15 cellular contexts compared by ENCODE assay signal in genomic region chr9:73162987-73163763, GRCh38. TPM values are rescaled to one million over a fixed set of nuclear protein-coding genes. Genes with fewer than 3 reads are reported as not detected.
DNase-seq lines count a peak whose midpoint lies in the region; ATAC-seq and TF ChIP-seq lines count a peak whose summit lies in the region.
"Had no signal": no experiment of that assay in that cellular context is flagged by ENCODE, and none has a peak within 500 bp of the region (broad histone marks: within the 10 kb centered on the region; RNA-seq: fewer than 3 reads in every experiment).

No MANE protein-coding gene starts in this region.

- CTCF ChIA-PET in BJ (lab: Yijun Ruan, JAX) (interaction anchor here (0.7 to 1.1 kb wide), 3 partner anchors 13 to 19 kb away, joined by 3 read pairs; no protein-coding TSS in a partner anchor), T-cell (lab: Charles Lee) (interaction anchor here (1.0 to 1.3 kb wide), 5 partner anchors 18 to 56 kb away, joined by 3 to 8 read pairs (median 4); no protein-coding TSS in a partner anchor)

- H3K9ac ChIP-seq in GM23248, result no peak overlapping the region

- no peaks in the 10 kb centered on the region for H3K9me3 ChIP-seq in GM23248 (ENCODE audit: low read depth)
- H3K9me3 ChIP-seq: left lung, testis had no signal

- no peaks in the 10 kb centered on the region for H3K9me3 Mint-ChIP-seq in T-cell
- H3K9me3 Mint-ChIP-seq: T-helper 1 cell treated with Interleukin-12 subunit alpha and Interleukin-12 subunit beta and Interleukin-4 antibody, amounts not matched to agents 30 μg/mL and 1 μg/mL, for 36 hours had no signal

- H3K4me3 Mint-ChIP-seq in T-cell, result no peak overlapping the region
- H3K4me3 Mint-ChIP-seq: T-helper 1 cell treated with Interleukin-12 subunit alpha and Interleukin-12 subunit beta and Interleukin-4 antibody, amounts not matched to agents 30 μg/mL and 1 μg/mL, for 36 hours had no signal

- 0 out of 2 replicates have a peak overlapping the region, but pooled peaks have one; percentile 12 for H3K27ac ChIP-seq in GM23248
- H3K27ac ChIP-seq: C4-2B, left lung, testis had no signal

- peak in 2 of 4 experiments; percentile 43 to 50 for ATAC-seq in T-cell (replicated peaks in 1 of 4)
- no peak for ATAC-seq in GM21447 (IDR thresholded peaks at IDR 0.05; ENCODE audit: unreplicated experiment)
- ATAC-seq in GM21515 (IDR thresholded peaks at IDR 0.05; ENCODE audit: unreplicated experiment), result no peak
- no peak for ATAC-seq in sciatic nerve
- ATAC-seq: left lung had no signal

- H3K4me3 ChIP-seq in BJ (ENCODE audit: low read depth, low read length) (no peak overlapping the region), GM23248 (no peak overlapping the region), fibroblast of the aortic adventitia (ENCODE audit: low read depth, low read length) (no peak overlapping the region)
- H3K4me3 ChIP-seq: left lung, testis had no signal

- H4K20me1 ChIP-seq in GM23248 (ENCODE audit: insufficient read depth), result peaks cover 23% of the 10 kb centered on the region

- WGBS in GM23248 (ENCODE audit: low coverage in 1 of 2, low lambda C conversion rate in 2 of 2, missing lambda C conversion rate in 2 of 2), 2 experiments, result 80 to 82% methylated on average over 6 of the region's 6 CpGs

- H3K36me3 Mint-ChIP-seq in T-cell, result peaks cover 74% of the 10 kb centered on the region

- intact Hi-C loops in sciatic nerve (cut with DNase I), result no loop called here

- no peaks in the 10 kb centered on the region for H3K9me2 ChIP-seq in GM23248 (ENCODE audit: insufficient read depth)

- TF ChIP-seq CTCF in BJ (IDR thresholded peaks at IDR 0.05; ENCODE audit: insufficient read depth, low read depth, low read length) (0 out of 2 replicates have a peak, but pooled peaks have one; percentile 11), fibroblast of the aortic adventitia (IDR thresholded peaks at IDR 0.05; ENCODE audit: insufficient read depth, low read length) (peak; percentile 8)

- peaks cover 92% of the 10 kb centered on the region for H3F3A ChIP-seq in GM23248 (ENCODE audit: insufficient read depth)

- in situ Hi-C loops in GM23248 (cut with MboI), result loop anchor here (5.0 kb wide), 1 partner anchor 56 kb away; no protein-coding TSS in a partner anchor

- DNase-seq in BJ (ENCODE audit: low read depth) (no peak), GM23248 (peak; percentile 39), T-cell (no peak), fibroblast of the aortic adventitia (ENCODE audit: low read depth) (no peak), cortex of kidney (lab: John Stamatoyannopoulos, UW) (no peak), sciatic nerve (ENCODE audit: low spot score) (no peak)
- DNase-seq: central memory CD4-positive, alpha-beta T cell; left lung; MV-4-11; NK-92 treated with Interleukin-12 subunit alpha and Interleukin-12 subunit beta, amount 100 ng/mL, for 24 hours; testis had no signal

- H3K36me3 ChIP-seq in BJ (ENCODE audit: control insufficient read depth, insufficient read depth, low read length), result peaks cover 36% of the 10 kb centered on the region
- peaks cover 100% of the 10 kb centered on the region for H3K36me3 ChIP-seq in GM23248 (ENCODE audit: low read depth)

- peaks cover 4% of the 10 kb centered on the region; the same call in 1 of the 2 replicates for H3K4me1 ChIP-seq in GM23248 (ENCODE audit: insufficient read depth)
- H3K4me1 ChIP-seq: testis had no signal

- H3K4me1 Mint-ChIP-seq in T-cell, result peaks cover 39 to 59% (median 56%) of the 10 kb centered on the region in 3 donors

- H3K79me2 ChIP-seq in GM23248 (ENCODE audit: insufficient read depth), result peaks cover 84% of the 10 kb centered on the region

- H3K27ac Mint-ChIP-seq in T-cell, result peak overlapping the region; percentile 80 to 83
- H3K27ac Mint-ChIP-seq: T-helper 1 cell treated with Interleukin-12 subunit alpha and Interleukin-12 subunit beta and Interleukin-4 antibody, amounts not matched to agents 30 μg/mL and 1 μg/mL, for 36 hours had no signal

- H3K27me3 Mint-ChIP-seq in T-cell, result no peaks in the 10 kb centered on the region

- H3K4me2 ChIP-seq in GM23248 (ENCODE audit: unreplicated experiment), result no peak overlapping the region

- no peaks in the 10 kb centered on the region for H3K27me3 ChIP-seq in BJ (ENCODE audit: control insufficient read depth, insufficient read depth, low read length)
- no peaks in the 10 kb centered on the region for H3K27me3 ChIP-seq in GM23248 (replicated peaks; ENCODE audit: insufficient read depth)
- H3K27me3 ChIP-seq: left lung, testis had no signal

- no peak overlapping the region for H2AFZ ChIP-seq in GM23248

- POLR2A ChIA-PET in BJ (lab: Charles Lee), result interaction anchor here (0.7 kb wide), 1 partner anchor 10 kb away, joined by 4 read pairs; no protein-coding TSS in a partner anchor
- POLR2A ChIA-PET in T-cell (lab: Charles Lee), result interaction anchor here in 1 of 2 donors (0.6 to 1.1 kb wide), 3 partner anchors 8 to 68 kb away, joined by 4 to 9 read pairs (median 7); no protein-coding TSS in a partner anchor

RNA-seq across cellular contexts. Expression of gene ANXA1, which starts 11.5 kb away (rescaled TPM):
- 581 and 1,031 TPM in 2 replicates for polyA plus RNA-seq in BJ (2011; rRNA removed)
- polyA minus RNA-seq in BJ (2011; rRNA and poly(A)+ RNA removed), result 193 and 221 TPM in 2 replicates
- 986 and 1,002 TPM in 2 replicates for total RNA-seq in GM23248 (2014; rRNA removed; shearing (Covaris generic))
- polyA plus RNA-seq in GM23248 (2016; fragmentation: Nextera tagmentation; extraction: Ambion mirVana), result 1,010 and 1,013 TPM in 2 replicates
- total RNA-seq in T-cell, result 100 to 1,000 TPM; 173 to 570 (median 200) TPM
- total RNA-seq in fibroblast of the aortic adventitia (ENCODE audit: low replicate concordance), result 923 and 1,627 TPM in 2 replicates
- total RNA-seq in sciatic nerve, result 293 TPM
